In the genomic region with DNA sequence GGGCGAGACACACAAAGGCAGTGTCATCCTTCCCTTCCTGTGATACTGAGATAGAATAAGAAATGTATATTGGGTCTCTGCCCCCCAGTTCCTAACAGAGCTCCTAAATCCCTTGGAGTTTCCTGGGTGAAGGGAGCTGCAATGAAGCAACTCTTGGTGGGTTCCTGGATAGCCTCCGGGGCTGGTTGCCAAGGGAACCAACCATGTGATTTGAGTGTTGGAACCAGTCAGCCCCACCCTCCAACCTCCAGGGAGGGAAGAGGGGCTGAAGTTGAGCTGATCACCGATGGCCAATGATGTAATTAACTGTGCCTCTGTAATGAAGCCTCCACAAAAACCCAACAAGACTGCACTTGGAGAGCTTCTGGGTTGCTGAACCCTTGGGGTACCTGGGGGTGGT, we compare ENCODE assay signal across 17 cellular contexts.
DNase-seq lines count a peak whose midpoint lies in the region; ATAC-seq and TF ChIP-seq lines count a peak whose summit lies in the region.
"Had no signal": no experiment of that assay in that cellular context is flagged by ENCODE, and none has a peak within 500 bp of the region (broad histone marks: within the 10 kb centered on the region; RNA-seq: fewer than 3 reads in every experiment).

No MANE protein-coding gene starts in this region.

- no peak overlapping the region for H3K4me3 ChIP-seq in CD4-positive, CD25-positive, alpha-beta regulatory T cell (ENCODE audit: low read depth, low read length)
- H3K4me3 ChIP-seq in esophagus muscularis mucosa: no peak overlapping the region

- DNase-seq in NCI-H748 (lab: John Stamatoyannopoulos, UW; ENCODE audit: unreplicated experiment) (peak; percentile 3), NCI-H748 treated with DMSO at 0.1 percent for 48 hours (lab: John Stamatoyannopoulos, UW) (no peak), esophagus muscularis mucosa (ENCODE audit: extremely low spot score) (peak; percentile 80), GM10248 (ENCODE audit: extremely low spot score) (no peak), GM03348 (ENCODE audit: low spot score) (no peak)
- DNase-seq in CD4-positive, CD25-positive, alpha-beta regulatory T cell: no peak
- DNase-seq in CD4-positive, alpha-beta T cell: no peak
- DNase-seq: ACHN; BE2C; C1 segment of cervical spinal cord; CD4-positive, alpha-beta memory T cell; DMS79 treated with DMSO at 0.1 percent for 48 hours; GOT3; H7; HFFc6 had no signal

- ATAC-seq in CD4-positive, CD25-positive, alpha-beta regulatory T cell (ENCODE audit: low read depth in 2 of 2): no peak
- ATAC-seq in CD4-positive, alpha-beta T cell (ENCODE audit: poor library complexity): no peak
- ATAC-seq: HCT116 had no signal

- peaks cover 52% of the 10 kb centered on the region for H3K4me1 ChIP-seq in CD4-positive, CD25-positive, alpha-beta regulatory T cell (ENCODE audit: control insufficient read depth, insufficient read depth, low read length, poor library complexity, severe bottlenecking)
- H3K4me1 ChIP-seq in esophagus muscularis mucosa: no peaks in the 10 kb centered on the region
- H3K4me1 ChIP-seq: BE2C had no signal

- no peak for TF ChIP-seq EP300 in esophagus muscularis mucosa (IDR thresholded peaks at IDR 0.05)

- H3K36me3 ChIP-seq in CD4-positive, CD25-positive, alpha-beta regulatory T cell (ENCODE audit: control insufficient read depth, insufficient read depth, low read length): no peaks in the 10 kb centered on the region
- H3K36me3 ChIP-seq in esophagus muscularis mucosa: no peaks in the 10 kb centered on the region
- H3K36me3 ChIP-seq: BE2C had no signal

- H3K36me3 Mint-ChIP-seq in CD4-positive, CD25-positive, alpha-beta regulatory T cell: peaks cover 18% of the 10 kb centered on the region
- H3K36me3 Mint-ChIP-seq in CD4-positive, alpha-beta T cell (ENCODE audit: low read depth): peaks cover 5% of the 10 kb centered on the region

- peak overlapping the region in 2 of 3 donors; percentile 28 to 44 for H3K27ac Mint-ChIP-seq in CD4-positive, CD25-positive, alpha-beta regulatory T cell
- H3K27ac Mint-ChIP-seq in CD4-positive, alpha-beta T cell: no peak overlapping the region
- H3K27ac Mint-ChIP-seq: HFFc6 had no signal

- H3K9me3 ChIP-seq in CD4-positive, CD25-positive, alpha-beta regulatory T cell (ENCODE audit: control insufficient read depth in 2 of 2, low read length in 2 of 2): no peaks in the 10 kb centered on the region
- H3K9me3 ChIP-seq in CD4-positive, alpha-beta T cell (ENCODE audit: control insufficient read depth, low read length): no peaks in the 10 kb centered on the region
- H3K9me3 ChIP-seq in esophagus muscularis mucosa: no peaks in the 10 kb centered on the region
- H3K9me3 ChIP-seq: BE2C had no signal

- no peak for TF ChIP-seq POLR2A in esophagus muscularis mucosa (IDR thresholded peaks at IDR 0.05; ENCODE audit: low read depth)

- H3K9me3 Mint-ChIP-seq in CD4-positive, CD25-positive, alpha-beta regulatory T cell: peaks cover 0 to 7% (median 1%) of the 10 kb centered on the region in 7 donors
- H3K9me3 Mint-ChIP-seq in CD4-positive, alpha-beta T cell: no peaks in the 10 kb centered on the region
- H3K9me3 Mint-ChIP-seq: CD4-positive, alpha-beta memory T cell; HFFc6 had no signal

- peak overlapping the region in 1 of 4 donors; percentile 29 for H3K4me3 Mint-ChIP-seq in CD4-positive, CD25-positive, alpha-beta regulatory T cell
- peak overlapping the region; percentile 3 for H3K4me3 Mint-ChIP-seq in CD4-positive, alpha-beta T cell
- H3K4me3 Mint-ChIP-seq: HFFc6 had no signal

- CTCF ChIA-PET in CD4-positive, alpha-beta T cell (lab: Charles Lee): interaction anchor here (0.9 kb wide), 1 partner anchor 327 kb away, joined by 3 read pairs; no protein-coding TSS in a partner anchor
- CTCF ChIA-PET in GM10248 (lab: Yijun Ruan, JAX): interaction anchor here (1.0 to 2.0 kb wide), 5 partner anchors 9 to 327 kb away, joined by 3 to 15 read pairs (median 4); no protein-coding TSS in a partner anchor

- no peak for TF ChIP-seq CTCF in CD4-positive, alpha-beta T cell (IDR thresholded peaks at IDR 0.05)
- no peak for TF ChIP-seq CTCF in esophagus muscularis mucosa (IDR thresholded peaks at IDR 0.05)
- no peak for TF ChIP-seq CTCF in GM10248 (IDR thresholded peaks at IDR 0.05; ENCODE audit: control extremely low read depth, extremely low read depth, low read depth, missing control alignments)

- no peak overlapping the region for H3K27ac ChIP-seq in CD4-positive, CD25-positive, alpha-beta regulatory T cell (ENCODE audit: insufficient read depth, low read length, poor library complexity, severe bottlenecking)
- H3K27ac ChIP-seq in CD4-positive, alpha-beta T cell (ENCODE audit: low read depth, low read length): no peak overlapping the region
- H3K27ac ChIP-seq in esophagus muscularis mucosa (replicated peaks in 1 of 4): no peak overlapping the region
- H3K27ac ChIP-seq: HL-60 had no signal

- no peaks in the 10 kb centered on the region for H3K27me3 ChIP-seq in CD4-positive, CD25-positive, alpha-beta regulatory T cell (ENCODE audit: control insufficient read depth, insufficient read depth, low read length)
- H3K27me3 ChIP-seq in CD4-positive, alpha-beta T cell (ENCODE audit: control insufficient read depth, insufficient read depth, low read length): no peaks in the 10 kb centered on the region
- H3K27me3 ChIP-seq in esophagus muscularis mucosa: no peaks in the 10 kb centered on the region
- H3K27me3 ChIP-seq: BE2C had no signal

- POLR2A ChIA-PET in CD4-positive, alpha-beta T cell (lab: Charles Lee): interaction anchor here (1.4 kb wide), 1 partner anchor 56 kb away, joined by 4 read pairs; no protein-coding TSS in a partner anchor
- POLR2A ChIA-PET in GM10248 (lab: Yijun Ruan, JAX): no interaction called here

- intact Hi-C loops in CD4-positive, alpha-beta T cell (cut with DNase I, micrococcal nuclease): loop anchor here (5.0 kb wide), 1 partner anchor 58 kb away; no protein-coding TSS in a partner anchor
- intact Hi-C loops in esophagus muscularis mucosa (cut with DNase I): no loop called here

- peaks cover 10 to 68% (median 49%) of the 10 kb centered on the region in 4 donors for H3K4me1 Mint-ChIP-seq in CD4-positive, CD25-positive, alpha-beta regulatory T cell
- peaks cover 69% of the 10 kb centered on the region for H3K4me1 Mint-ChIP-seq in CD4-positive, alpha-beta T cell (ENCODE audit: low read depth)

- 84% methylated on average over 3 of the region's 3 CpGs for WGBS in esophagus muscularis mucosa

- peaks cover 4% of the 10 kb centered on the region for H3K27me3 Mint-ChIP-seq in CD4-positive, CD25-positive, alpha-beta regulatory T cell
- H3K27me3 Mint-ChIP-seq in CD4-positive, alpha-beta T cell: peaks cover 14% of the 10 kb centered on the region
- H3K27me3 Mint-ChIP-seq: CD4-positive, alpha-beta memory T cell had no signal

Comparison
In these comparisons a context has a peak if more than half of its experiments do, and no peak if none do; other contexts are left out.
1. DNase-seq: peak in NCI-H748 (single experiment) and esophagus muscularis mucosa (single experiment); none in NCI-H748 treated with DMSO at 0.1 percent for 48 hours (single experiment), CD4-positive, CD25-positive, alpha-beta regulatory T cell (0 of 3), CD4-positive, alpha-beta T cell (0 of 10), GM10248 (single experiment) and GM03348 (single experiment).